21 cellular contexts compared by ENCODE assay signal in genomic region chr2:122843503-122843902, GRCh38.
"Had no signal": no experiment of that assay in that cellular context is flagged by ENCODE, and none has a peak within 500 bp of the region (broad histone marks: within the 10 kb centered on the region; RNA-seq: fewer than 3 reads in every experiment).

No MANE protein-coding gene starts in this region.

- H3K4me3 ChIP-seq: ascending aorta, stomach, suprapubic skin, tibial nerve had no signal

- H3K27me3 ChIP-seq: ascending aorta, stomach, suprapubic skin, tibial nerve had no signal

- H3K27ac ChIP-seq: ascending aorta, stomach, suprapubic skin had no signal

- H3K36me3 ChIP-seq: ascending aorta, stomach, suprapubic skin, tibial nerve had no signal

- DNase-seq: activated CD4-positive, alpha-beta T cell treated with anti-CD3 and anti-CD28 coated beads, Interleukin-2, amount 50 U/mL, for 4 hours; activated CD8-positive, alpha-beta memory T cell treated with anti-CD3 and anti-CD28 coated beads for 24 hours; activated CD8-positive, alpha-beta memory T cell treated with anti-CD3 and anti-CD28 coated beads, Interleukin-2, amount 50 U/mL, for 4 hours; activated T-cell treated with anti-CD3 and anti-CD28 coated beads, Interleukin-2, amount 50 U/mL, for 24 hours; effector CD4-positive, alpha-beta T cell; erythroblast; foreskin melanocyte; immature natural killer cell; kidney glomerular epithelial cell; posterior cingulate gyrus; stimulated activated CD4-positive, alpha-beta T cell treated with anti-CD3 and anti-CD28 coated beads, Interleukin-12 subunit alpha, Interleukin-12 subunit beta, amount 100 ng/mL, for 4 hours; stomach; T-helper 9 cell had no signal

- H3K4me1 ChIP-seq: ascending aorta, stomach, suprapubic skin, tibial nerve had no signal

- ATAC-seq: activated naive CD4-positive, alpha-beta T cell treated with anti-CD3 and anti-CD28 coated beads, Interleukin-2, amount 50 U/mL, for 72 hours; activated T-helper 17 cell treated with anti-CD3 and anti-CD28 coated beads, Interleukin-2, amount 50 U/mL, for 72 hours; natural killer cell treated with Interleukin-12 subunit alpha and Interleukin-12 subunit beta and Interleukin-15 and Interleukin-18, amount 100 ng/mL, for 72 hours; stimulated activated effector memory CD8-positive, alpha-beta T cell treated with anti-CD3 and anti-CD28 coated beads, Interleukin-12 subunit alpha, Interleukin-12 subunit beta, amount 100 ng/mL, for 72 hours; WTC11 had no signal

- H3K9me3 ChIP-seq: ascending aorta, stomach, suprapubic skin, tibial nerve had no signal
